ENCODE assay signal across 8 cellular contexts in the genomic region with DNA sequence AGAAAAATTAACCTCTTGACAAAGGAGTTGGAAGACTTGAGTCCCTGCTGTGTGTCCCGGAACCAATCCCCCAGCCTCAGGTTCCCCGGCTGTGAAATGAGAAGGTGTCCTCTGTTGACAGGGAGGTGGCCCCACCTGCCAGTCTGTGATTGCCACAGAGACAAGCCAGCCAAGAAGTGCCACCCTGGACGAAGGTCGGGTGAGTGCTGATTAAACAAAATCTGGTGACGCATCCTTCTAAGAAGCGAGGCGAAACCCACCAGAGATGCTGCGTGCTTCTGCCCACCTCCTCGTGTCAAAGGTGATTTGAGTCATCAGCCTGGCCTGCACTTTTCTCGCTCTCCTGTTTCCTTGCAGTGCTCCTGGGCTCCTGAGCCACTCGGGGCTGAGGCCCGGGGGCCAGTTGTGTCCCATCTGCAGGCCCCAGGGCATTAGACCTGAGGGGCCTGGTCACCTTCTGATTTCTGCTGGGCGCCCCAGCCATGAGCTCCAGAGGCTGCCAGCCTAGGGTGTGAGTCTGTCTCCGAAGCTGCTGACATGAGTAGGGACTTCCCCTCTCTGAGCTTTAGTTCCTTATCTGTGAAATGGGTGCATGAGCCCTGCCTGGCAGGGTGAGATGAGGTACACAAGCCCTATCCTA. TPM values are rescaled to one million over a fixed set of nuclear protein-coding genes. Genes with fewer than 3 reads are reported as not detected.
DNase-seq lines count a peak whose midpoint lies in the region; ATAC-seq and TF ChIP-seq lines count a peak whose summit lies in the region.

No MANE protein-coding gene starts in this region.

- H3K4me1 Mint-ChIP-seq in CD14-positive monocyte: peaks cover 87% of the 10 kb centered on the region
- H3K4me1 Mint-ChIP-seq in activated T-helper 1 cell treated with anti-CD3 and anti-CD28 coated beads, Interleukin-12 subunit alpha, Interleukin-12 subunit beta, Interleukin-2, Interleukin-4 antibody, amounts not matched to agents 30 ng/mL and 10 ng/mL and 1 ng/mL, durations not matched to agents 14 hours and 24 hours and 36 hours (ENCODE audit: low read depth): peaks cover 26% of the 10 kb centered on the region

- peak; percentile 79 for DNase-seq in CD14-positive monocyte (ENCODE audit: low spot score)
- peak; percentile 64 for DNase-seq in HT-29 (ENCODE audit: low spot score)
- no peak for DNase-seq in activated T-helper 1 cell treated with anti-CD3 and anti-CD28 coated beads, Interleukin-12 subunit alpha, Interleukin-12 subunit beta, Interleukin-2, Interleukin-4 antibody, amounts not matched to agents 30 ng/mL and 10 ng/mL and 1 ng/mL, durations not matched to agents 14 hours and 24 hours and 36 hours (ENCODE audit: low spot score)
- DNase-seq in left colon: peak; percentile 72 to 85
- peak; percentile 24 to 57 for DNase-seq in stimulated activated CD8-positive, alpha-beta memory T cell treated with anti-CD3 and anti-CD28 coated beads, Interleukin-15, amount 100 ng/mL, for 4 hours (ENCODE audit: low read depth in 2 of 2)
- no peak for DNase-seq in NCI-H2227 (lab: John Stamatoyannopoulos, UW; ENCODE audit: unreplicated experiment)
- no peak for DNase-seq in NCI-H524 treated with DMSO at 0.1 percent for 48 hours (lab: John Stamatoyannopoulos, UW)

- TF ChIP-seq CTCF in CD14-positive monocyte (IDR thresholded peaks at IDR 0.05): no peak

- no peaks in the 10 kb centered on the region for H3K9me3 Mint-ChIP-seq in CD14-positive monocyte
- H3K9me3 Mint-ChIP-seq in activated T-helper 1 cell treated with anti-CD3 and anti-CD28 coated beads, Interleukin-12 subunit alpha, Interleukin-12 subunit beta, Interleukin-2, Interleukin-4 antibody, amounts not matched to agents 30 ng/mL and 10 ng/mL and 1 ng/mL, durations not matched to agents 14 hours and 24 hours and 36 hours: no peaks in the 10 kb centered on the region

- peaks cover 0 to 2% (median 0%) of the 10 kb centered on the region in 3 donors for H3K27me3 Mint-ChIP-seq in CD14-positive monocyte (ENCODE audit: low read depth in 3 of 3)
- peaks cover 2% of the 10 kb centered on the region for H3K27me3 Mint-ChIP-seq in activated T-helper 1 cell treated with anti-CD3 and anti-CD28 coated beads, Interleukin-12 subunit alpha, Interleukin-12 subunit beta, Interleukin-2, Interleukin-4 antibody, amounts not matched to agents 30 ng/mL and 10 ng/mL and 1 ng/mL, durations not matched to agents 14 hours and 24 hours and 36 hours (ENCODE audit: insufficient read depth)

- intact Hi-C loops in CD14-positive monocyte (cut with micrococcal nuclease) (loop anchor here in 1 of 2 donors (2.0 to 5.0 kb wide), 2 partner anchors 20 to 89 kb away; no protein-coding TSS in a partner anchor), left colon (cut with DNase I, micrococcal nuclease) (no loop called here)
- intact Hi-C loops in activated T-helper 1 cell treated with anti-CD3 and anti-CD28 coated beads, Interleukin-12 subunit alpha, Interleukin-12 subunit beta, Interleukin-2, Interleukin-4 antibody, amounts not matched to agents 30 ng/mL and 10 ng/mL and 1 ng/mL, durations not matched to agents 14 hours and 24 hours and 36 hours (cut with micrococcal nuclease): loop anchor here (1.0 to 2.0 kb wide), 3 partner anchors 32 to 84 kb away; no protein-coding TSS in a partner anchor

- H3K4me3 Mint-ChIP-seq in CD14-positive monocyte: peak overlapping the region; percentile 54 to 86
- H3K4me3 Mint-ChIP-seq in activated T-helper 1 cell treated with anti-CD3 and anti-CD28 coated beads, Interleukin-12 subunit alpha, Interleukin-12 subunit beta, Interleukin-2, Interleukin-4 antibody, amounts not matched to agents 30 ng/mL and 10 ng/mL and 1 ng/mL, durations not matched to agents 14 hours and 24 hours and 36 hours: peak overlapping the region; percentile 72

- peaks cover 17 to 50% of the 10 kb centered on the region in 2 donors for H3K36me3 Mint-ChIP-seq in CD14-positive monocyte
- H3K36me3 Mint-ChIP-seq in activated T-helper 1 cell treated with anti-CD3 and anti-CD28 coated beads, Interleukin-12 subunit alpha, Interleukin-12 subunit beta, Interleukin-2, Interleukin-4 antibody, amounts not matched to agents 30 ng/mL and 10 ng/mL and 1 ng/mL, durations not matched to agents 14 hours and 24 hours and 36 hours (ENCODE audit: low read depth): peaks cover 2% of the 10 kb centered on the region

- ATAC-seq in GM19395 (IDR thresholded peaks at IDR 0.05; ENCODE audit: unreplicated experiment): peak; percentile 52
- peak; percentile 76 for ATAC-seq in left colon

- peak overlapping the region; percentile 91 to 100 (median 97) for H3K27ac Mint-ChIP-seq in CD14-positive monocyte
- H3K27ac Mint-ChIP-seq in activated T-helper 1 cell treated with anti-CD3 and anti-CD28 coated beads, Interleukin-12 subunit alpha, Interleukin-12 subunit beta, Interleukin-2, Interleukin-4 antibody, amounts not matched to agents 30 ng/mL and 10 ng/mL and 1 ng/mL, durations not matched to agents 14 hours and 24 hours and 36 hours: peak overlapping the region; percentile 85

RNA-seq across cellular contexts. Expression of gene NEK6, which starts 28.7 kb away (rescaled TPM):
- 10 to 100 TPM; 26.1 to 35.8 TPM for polyA plus RNA-seq in CD14-positive monocyte
- total RNA-seq in HT-29 (2014; rRNA removed; shearing (Covaris generic)): 17.0 and 22.1 TPM in 2 replicates
- 17.4 and 21.0 TPM in 2 replicates for total RNA-seq in activated T-helper 1 cell treated with anti-CD3 and anti-CD28 coated beads, Interleukin-12 subunit alpha, Interleukin-12 subunit beta, Interleukin-2, Interleukin-4 antibody, amounts not matched to agents 30 ng/mL and 10 ng/mL and 1 ng/mL, durations not matched to agents 14 hours and 24 hours and 36 hours
- 10 to 100 TPM; 50.7 to 77.7 TPM for total RNA-seq in left colon

Comparison
In these comparisons a context has a peak if more than half of its experiments do, and no peak if none do; other contexts are left out.
1. DNase-seq: peak in CD14-positive monocyte (single experiment), HT-29 (single experiment), left colon (2 of 2) and stimulated activated CD8-positive, alpha-beta memory T cell treated with anti-CD3 and anti-CD28 coated beads, Interleukin-15, amount 100 ng/mL, for 4 hours (2 of 2); none in activated T-helper 1 cell treated with anti-CD3 and anti-CD28 coated beads, Interleukin-12 subunit alpha, Interleukin-12 subunit beta, Interleukin-2, Interleukin-4 antibody, amounts not matched to agents 30 ng/mL and 10 ng/mL and 1 ng/mL, durations not matched to agents 14 hours and 24 hours and 36 hours (single experiment), NCI-H2227 (single experiment) and NCI-H524 treated with DMSO at 0.1 percent for 48 hours (single experiment).